Comparison of ENCODE assay signal across 8 cellular contexts in genomic region chr16:4624827-4625616, GRCh38. TPM values are rescaled to one million over a fixed set of nuclear protein-coding genes. Genes with fewer than 3 reads are reported as not detected.
A peak's percentile ranks its signal among the peaks of the same experiment; 100 is the strongest.
DNase-seq lines count a peak whose midpoint lies in the region; ATAC-seq and TF ChIP-seq lines count a peak whose summit lies in the region.

No MANE protein-coding gene starts in this region.

- H3K9me3 ChIP-seq in T-helper 17 cell (ENCODE audit: control insufficient read depth, low read length, poor library complexity, severe bottlenecking) (no peaks in the 10 kb centered on the region), iPS-15b (ENCODE audit: control insufficient read depth, insufficient read depth, low read length) (no peaks in the 10 kb centered on the region), skeletal muscle tissue (ENCODE audit: control insufficient read depth in 3 of 3, low read length in 3 of 3) (no peaks in the 10 kb centered on the region)

- H3K4me1 ChIP-seq in iPS-15b (ENCODE audit: control insufficient read depth, insufficient read depth, low read length) (peaks cover 4% of the 10 kb centered on the region), skeletal muscle tissue (ENCODE audit: control insufficient read depth in 3 of 3, insufficient read depth in 3 of 3, low read length in 3 of 3) (peaks cover 21 to 30% (median 22%) of the 10 kb centered on the region in 3 donors)

- peaks cover 5% of the 10 kb centered on the region for H3K36me3 ChIP-seq in iPS-15b (ENCODE audit: control insufficient read depth, insufficient read depth, low read length)
- peaks cover 0 to 3% (median 0%) of the 10 kb centered on the region in 3 donors for H3K36me3 ChIP-seq in skeletal muscle tissue (ENCODE audit: control insufficient read depth in 3 of 3, insufficient read depth in 3 of 3, low read length in 3 of 3)

- peak overlapping the region; percentile 97 for H3K27ac ChIP-seq in skeletal muscle tissue (ENCODE audit: low read depth, low read length)

- in situ Hi-C loops in astrocyte of the cerebellum (cut with HindIII; ENCODE audit: low sequenced_read_pairs) = loop anchor here (25.0 kb wide), 1 partner anchor 113 kb away; no protein-coding TSS in a partner anchor

- TF ChIP-seq CTCF in astrocyte of the cerebellum (IDR thresholded peaks at IDR 0.05; ENCODE audit: low read depth, low read length, missing control alignments) = no peak

- H3K4me3 ChIP-seq in astrocyte of the cerebellum (ENCODE audit: low read depth, low read length) = peak overlapping the region; percentile 89
- peak overlapping the region; percentile 83 for H3K4me3 ChIP-seq in iPS-15b (ENCODE audit: low read depth, low read length)
- peak overlapping the region; percentile 88 to 95 (median 92) for H3K4me3 ChIP-seq in skeletal muscle tissue (ENCODE audit: low read length in 3 of 3)

- peak overlapping the region; percentile 95 for H3K27ac Mint-ChIP-seq in T-helper 17 cell

- peaks cover 27% of the 10 kb centered on the region for H3K4me1 Mint-ChIP-seq in T-helper 17 cell

- peaks cover 5% of the 10 kb centered on the region for H3K36me3 Mint-ChIP-seq in T-helper 17 cell (ENCODE audit: low read depth)

- H3K9ac ChIP-seq in iPS-15b (ENCODE audit: low read depth, low read length) (peak overlapping the region; percentile 87), skeletal muscle tissue (ENCODE audit: low read depth in 1 of 3, low read length in 3 of 3) (peak overlapping the region; percentile 95 to 98 (median 95))

- H3K27me3 Mint-ChIP-seq in T-helper 17 cell = no peaks in the 10 kb centered on the region

- H3K4me3 Mint-ChIP-seq in T-helper 17 cell = peak overlapping the region; percentile 96

- ATAC-seq in GM19395 (IDR thresholded peaks at IDR 0.05; ENCODE audit: unreplicated experiment) (peak; percentile 66), HG03469 (IDR thresholded peaks at IDR 0.05; ENCODE audit: unreplicated experiment) (peak; percentile 25), T-helper 17 cell (peak; percentile 44)

- DNase-seq in C1 segment of cervical spinal cord (lab: John Stamatoyannopoulos, UW) (peak in 11 of 14 donors; percentile 26 to 76 (median 55)), T-helper 17 cell (peak; percentile 56 to 57 (median 56)), astrocyte of the cerebellum (ENCODE audit: low read depth) (no peak), cerebellum (ENCODE audit: low spot score) (no peak)

- H3K27me3 ChIP-seq in iPS-15b (ENCODE audit: control insufficient read depth, insufficient read depth, low read length) (no peaks in the 10 kb centered on the region), skeletal muscle tissue (ENCODE audit: control insufficient read depth in 3 of 3, insufficient read depth in 3 of 3, low read length in 3 of 3) (no peaks in the 10 kb centered on the region)

RNA-seq across cellular contexts. Expression of gene MGRN1, which starts 0.4 kb away (rescaled TPM):
- 10 to 100 TPM; 69.3 to 74.7 TPM for total RNA-seq in T-helper 17 cell
- total RNA-seq in skeletal muscle tissue = 16.2 TPM
- 38.6 TPM for total RNA-seq in cerebellum

RNA-seq across cellular contexts. Expression of gene UBALD1, which starts 10.3 kb away (rescaled TPM):
- 10 to 100 TPM; 25.8 to 26.6 TPM for total RNA-seq in T-helper 17 cell
- total RNA-seq in skeletal muscle tissue = 1.0 TPM
- 3.6 TPM for total RNA-seq in cerebellum

Comparison
In these comparisons a context has a peak if more than half of its experiments do, and no peak if none do; other contexts are left out.
1. DNase-seq: peak in C1 segment of cervical spinal cord (11 of 14) and T-helper 17 cell (3 of 3); none in astrocyte of the cerebellum (single experiment) and cerebellum (single experiment).
2. Peak in every context shown above with its lines, with median percentiles within 50 percentile points of each other: ATAC-seq and H3K4me3 ChIP-seq.